In genomic region chr15:96916750-96917149, GRCh38 we compare ENCODE assay signal across 32 cellular contexts.
"Had no signal": no experiment of that assay in that cellular context is flagged by ENCODE, and none has a peak within 500 bp of the region (broad histone marks: within the 10 kb centered on the region; RNA-seq: fewer than 3 reads in every experiment).

No MANE protein-coding gene starts in this region.

- FAIRE-seq: bronchial epithelial cell had no signal

- H3K27me3 ChIP-seq: ascending aorta, cardiac muscle cell, colonic mucosa had no signal

- DNase-seq: activated CD4-positive, alpha-beta memory T cell treated with anti-CD3 and anti-CD28 coated beads, Interleukin-2, amount 10 ng/mL, durations not matched to agents 7 days and 5 days; activated CD4-positive, alpha-beta T cell treated with anti-CD3 and anti-CD28 coated beads for 1 hour; activated CD4-positive, alpha-beta T cell treated with anti-CD3 and anti-CD28 coated beads for 36 hours; activated CD4-positive, alpha-beta T cell treated with anti-CD3 and anti-CD28 coated beads for 48 hours; activated CD4-positive, alpha-beta T cell treated with anti-CD3 and anti-CD28 coated beads, Interleukin-2, amount 10 ng/mL, durations not matched to agents 7 days and 5 days; activated CD4-positive, alpha-beta T cell treated with anti-CD3 and anti-CD28 coated beads, Interleukin-2, amount 50 U/mL, for 48 hours; activated CD4-positive, CD25-positive, alpha-beta regulatory T cell; activated CD8-positive, alpha-beta memory T cell treated with anti-CD3 and anti-CD28 coated beads for 24 hours; activated CD8-positive, alpha-beta memory T cell treated with anti-CD3 and anti-CD28 coated beads, Interleukin-2, amount 10 ng/mL, durations not matched to agents 7 days and 5 days; activated CD8-positive, alpha-beta memory T cell treated with anti-CD3 and anti-CD28 coated beads, Interleukin-2, amount 50 U/mL, for 48 hours; activated CD8-positive, alpha-beta T cell treated with anti-CD3 and anti-CD28 coated beads, Interleukin-2, amount 10 ng/mL, durations not matched to agents 7 days and 5 days; activated effector memory CD4-positive, alpha-beta T cell treated with Interleukin-2 at 50 U/mL for 16 hours; activated gamma-delta T cell; activated naive CD4-positive, alpha-beta T cell treated with anti-CD3 and anti-CD28 coated beads, Interleukin-2, amount 10 ng/mL, durations not matched to agents 7 days and 5 days; activated naive CD4-positive, alpha-beta T cell treated with Interleukin-2 at 50 U/mL for 16 hours; activated naive CD8-positive, alpha-beta T cell treated with anti-CD3 and anti-CD28 coated beads, Interleukin-2, amount 10 ng/mL, durations not matched to agents 7 days and 5 days; activated naive CD8-positive, alpha-beta T cell treated with anti-CD3 and anti-CD28 coated beads, Interleukin-2, amount 50 U/mL, for 24 hours; activated T-cell treated with anti-CD3 and anti-CD28 coated beads, Interleukin-2, amount 50 U/mL, for 24 hours; activated T-cell treated with anti-CD3 and anti-CD28 coated beads, Interleukin-2, amount 50 U/mL, for 48 hours; amygdala; anterior cingulate cortex; caudate nucleus; cerebellar nuclear complex; colonic mucosa; T-helper 2 cell; T-helper 9 cell; WERI-Rb-1 had no signal

- H3K4me3 ChIP-seq: ascending aorta, cardiac muscle cell, colonic mucosa had no signal

- ATAC-seq: activated CD4-positive, alpha-beta T cell treated with anti-CD3 and anti-CD28 coated beads for 36 hours; activated CD4-positive, CD25-positive, alpha-beta regulatory T cell treated with anti-CD3 and anti-CD28 coated beads, Interleukin-2, amount 50 U/mL, for 24 hours; activated CD8-positive, alpha-beta memory T cell treated with anti-CD3 and anti-CD28 coated beads, Interleukin-2, amount 10 ng/mL, durations not matched to agents 7 days and 5 days; activated CD8-positive, alpha-beta T cell treated with anti-CD3 and anti-CD28 coated beads, Interleukin-2, amount 10 ng/mL, durations not matched to agents 7 days and 5 days; activated naive CD8-positive, alpha-beta T cell treated with anti-CD3 and anti-CD28 coated beads, Interleukin-2, amount 50 U/mL, for 24 hours; WTC11 had no signal

- H3K36me3 ChIP-seq: ascending aorta, cardiac muscle cell, colonic mucosa, WERI-Rb-1 had no signal

- H3K27ac ChIP-seq: ascending aorta, cardiac muscle cell, colonic mucosa, WERI-Rb-1 had no signal

- H3K9me3 ChIP-seq: colonic mucosa had no signal

- H3K4me1 ChIP-seq: ascending aorta, colonic mucosa had no signal
